ENCODE assay signal across 8 cellular contexts in genomic region chr19:11435833-11436313, GRCh38. TPM values are rescaled to one million over a fixed set of nuclear protein-coding genes. Genes with fewer than 3 reads are reported as not detected.
A peak's percentile ranks its signal among the peaks of the same experiment; 100 is the strongest.
DNase-seq lines count a peak whose midpoint lies in the region; ATAC-seq and TF ChIP-seq lines count a peak whose summit lies in the region.

No MANE protein-coding gene starts in this region.

- peak overlapping the region; percentile 96 for H3K4me3 Mint-ChIP-seq in WTC11

- no peaks in the 10 kb centered on the region for H3K27me3 ChIP-seq in foreskin keratinocyte

- H3K4me3 ChIP-seq in skeletal muscle cell (ENCODE audit: low read depth, low read length): peak overlapping the region; percentile 89

- H3K36me3 Mint-ChIP-seq in WTC11: peaks cover 35% of the 10 kb centered on the region

- no peak for ATAC-seq in WTC11
- ATAC-seq in foreskin keratinocyte: no peak
- ATAC-seq in GM19455 (IDR thresholded peaks at IDR 0.05; ENCODE audit: unreplicated experiment): no peak

- CTCF ChIA-PET in WTC11 (lab: Charles Lee): interaction anchor here (0.6 to 4.9 kb wide), 29 partner anchors 8 to 624 kb away, joined by 3 to 111 read pairs (median 5); partner anchors contain the start of genes CCDC159, EPOR, RAB3D and RGL3

- H3K27ac ChIP-seq in foreskin keratinocyte: peak overlapping the region; percentile 26

- TF ChIP-seq CTCF in WTC11 (IDR thresholded peaks at IDR 0.05) (no peak), foreskin keratinocyte (conservative IDR thresholded peaks at IDR 0.05) (no peak)

- H3K27ac Mint-ChIP-seq in WTC11: peak overlapping the region; percentile 97

- POLR2A ChIA-PET in WTC11 (lab: Charles Lee): interaction anchor here (1.0 to 1.4 kb wide), 6 partner anchors 9 to 62 kb away, joined by 3 to 14 read pairs (median 6); partner anchors contain the start of genes EPOR, RGL3 and SWSAP1

- peaks cover 11% of the 10 kb centered on the region for H3K4me1 Mint-ChIP-seq in WTC11

- H3K4me1 ChIP-seq in foreskin keratinocyte: peaks cover 3% of the 10 kb centered on the region

- H3K27me3 Mint-ChIP-seq in WTC11 (ENCODE audit: low read depth): no peaks in the 10 kb centered on the region

- DNase-seq in stimulated activated CD4-positive, alpha-beta T cell treated with anti-CD3 and anti-CD28 coated beads, Interleukin-2, amount 100 ng/mL, for 24 hours: peak; percentile 27 to 35
- no peak for DNase-seq in stimulated activated CD4-positive, alpha-beta T cell treated with anti-CD3 and anti-CD28 coated beads, Interleukin-4, amount 100 ng/mL, for 4 hours
- DNase-seq in WTC11 (ENCODE audit: low spot score): no peak
- no peak for DNase-seq in foreskin keratinocyte
- DNase-seq in skeletal muscle cell (ENCODE audit: low read depth): no peak
- no peak for DNase-seq in DMS153 treated with DMSO at 0.1 percent for 48 hours (lab: John Stamatoyannopoulos, UW; ENCODE audit: unreplicated experiment)
- no peak for DNase-seq in NCI-H774 (lab: John Stamatoyannopoulos, UW)

- H3K9me3 Mint-ChIP-seq in WTC11: no peaks in the 10 kb centered on the region

TF ChIP-seq in WTC11, 78 proteins besides CTCF, POLR2A, EP300 and RAD21:
- no peak for TF ChIP-seq ZNF512 (CRISPR knock-in tag; IDR thresholded peaks at IDR 0.05; ENCODE audit: borderline replicate concordance)
- no peak for TF ChIP-seq IRF2 (CRISPR knock-in tag; IDR thresholded peaks at IDR 0.05; ENCODE audit: borderline replicate concordance, low read depth)
- TF ChIP-seq RELA (CRISPR knock-in tag; IDR thresholded peaks at IDR 0.05; ENCODE audit: borderline replicate concordance): 0 out of 2 replicates have a peak, but pooled peaks have one; percentile 42
- TF ChIP-seq KAT7 (CRISPR knock-in tag; IDR thresholded peaks at IDR 0.05; ENCODE audit: borderline replicate concordance): no peak
- TF ChIP-seq CDX4 (CRISPR knock-in tag; IDR thresholded peaks at IDR 0.05; ENCODE audit: borderline replicate concordance): no peak
- TF ChIP-seq ZNF317 (CRISPR knock-in tag; IDR thresholded peaks at IDR 0.05; ENCODE audit: borderline replicate concordance, low read depth): no peak
- no peak for TF ChIP-seq TEAD4 (CRISPR knock-in tag; IDR thresholded peaks at IDR 0.05)
- TF ChIP-seq ZNF281 (CRISPR knock-in tag; IDR thresholded peaks at IDR 0.05): no peak
- no peak for TF ChIP-seq E2F4 (CRISPR knock-in tag; IDR thresholded peaks at IDR 0.05; ENCODE audit: borderline replicate concordance, low read depth)
- TF ChIP-seq USF2 (CRISPR knock-in tag; IDR thresholded peaks at IDR 0.05): no peak
- TF ChIP-seq FOXP1 (CRISPR knock-in tag; IDR thresholded peaks at IDR 0.05; ENCODE audit: borderline replicate concordance): 0 out of 2 replicates have a peak, but pooled peaks have one; percentile 7
- TF ChIP-seq ZNF219 (CRISPR knock-in tag; IDR thresholded peaks at IDR 0.05; ENCODE audit: borderline replicate concordance): no peak
- TF ChIP-seq ZBTB43 (CRISPR knock-in tag; IDR thresholded peaks at IDR 0.05): no peak
- TF ChIP-seq E2F5 (CRISPR knock-in tag; IDR thresholded peaks at IDR 0.05): 0 out of 2 replicates have a peak, but pooled peaks have one; percentile 15
- TF ChIP-seq HMGA2 (CRISPR knock-in tag; IDR thresholded peaks at IDR 0.05): no peak

RNA-seq across cellular contexts. Expression of gene PRKCSH, which starts 0.4 kb away (rescaled TPM):
- 396 to 405 TPM (median 402 TPM) in 3 replicates for total RNA-seq in WTC11 (2021)
- total RNA-seq in foreskin keratinocyte: 119 and 131 TPM in 2 replicates
- polyA plus RNA-seq in foreskin keratinocyte: 214 and 218 TPM in 2 replicates

RNA-seq across cellular contexts. Expression of gene ODAD3, which starts 1.0 kb away (rescaled TPM):
- 4.1 to 5.8 TPM (median 4.8 TPM) in 3 replicates for total RNA-seq in WTC11 (2021)
- total RNA-seq in foreskin keratinocyte: 0.11 and 0.51 TPM in 2 replicates
- 0.31 and 0.42 TPM in 2 replicates for polyA plus RNA-seq in foreskin keratinocyte

RNA-seq across cellular contexts. Expression of gene RGL3, which starts 16.8 kb away (rescaled TPM):
- total RNA-seq in WTC11 (2021) (69.0 to 88.3 TPM (median 86.0 TPM) in 3 replicates), foreskin keratinocyte (not detected in 2 replicates)
- polyA plus RNA-seq in foreskin keratinocyte: 0.09 TPM in 1 of 2 replicates, not detected in the other

RNA-seq across cellular contexts. Expression of gene ELAVL3, which starts 45.0 kb away (rescaled TPM):
- 1.4 to 3.0 TPM (median 1.6 TPM) in 3 replicates for total RNA-seq in WTC11 (2021)
- total RNA-seq in foreskin keratinocyte: not detected in 2 replicates
- polyA plus RNA-seq in foreskin keratinocyte: not detected in 2 replicates

RNA-seq across cellular contexts. Expression of gene EPOR, which starts 51.8 kb away (rescaled TPM):
- total RNA-seq in WTC11 (2021) (16.8 to 20.9 TPM (median 20.4 TPM) in 3 replicates), foreskin keratinocyte (3.2 and 3.8 TPM in 2 replicates)
- 3.3 and 3.4 TPM in 2 replicates for polyA plus RNA-seq in foreskin keratinocyte

Comparison
In these comparisons a context has a peak if more than half of its experiments do, and no peak if none do; other contexts are left out.
1. DNase-seq: peak in stimulated activated CD4-positive, alpha-beta T cell treated with anti-CD3 and anti-CD28 coated beads, Interleukin-2, amount 100 ng/mL, for 24 hours (2 of 2); none in stimulated activated CD4-positive, alpha-beta T cell treated with anti-CD3 and anti-CD28 coated beads, Interleukin-4, amount 100 ng/mL, for 4 hours (0 of 2), WTC11 (single experiment), foreskin keratinocyte (0 of 2), skeletal muscle cell (single experiment), DMS153 treated with DMSO at 0.1 percent for 48 hours (single experiment) and NCI-H774 (single experiment).
2. RNA of gene RGL3, which starts 16.8 kb away (total RNA-seq): 69.0 to 88.3 TPM in WTC11; not detected in foreskin keratinocyte; every median in the first group is over 10 times any median in the second.